ENCODE assay signal across 8 cellular contexts in the genomic region with DNA sequence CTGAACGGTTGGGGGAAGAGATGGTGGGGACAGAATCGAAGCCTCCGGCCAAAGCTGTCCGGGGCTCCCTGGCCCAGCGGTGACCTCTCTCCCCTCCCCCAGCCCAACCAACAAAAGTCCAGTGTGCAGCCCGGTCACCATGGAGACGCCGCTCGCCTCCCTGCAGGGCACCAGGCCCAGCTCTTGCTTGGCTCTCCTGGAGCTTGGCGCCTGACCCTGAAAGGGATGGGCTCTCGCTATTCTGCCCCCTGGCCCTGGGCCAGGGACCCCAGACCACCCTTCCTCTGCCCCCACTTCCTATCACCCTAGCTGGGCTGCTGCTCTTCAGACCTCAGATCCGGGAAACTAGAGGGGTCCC. TPM values are rescaled to one million over a fixed set of nuclear protein-coding genes. Genes with fewer than 3 reads are reported as not detected.
DNase-seq lines count a peak whose midpoint lies in the region; ATAC-seq and TF ChIP-seq lines count a peak whose summit lies in the region.

No MANE protein-coding gene starts in this region.

- H3K9me2 ChIP-seq in neural cell (ENCODE audit: insufficient read depth, low read length) = no peaks in the 10 kb centered on the region

- H3K4me3 Mint-ChIP-seq in CD4-positive, alpha-beta T cell = peak overlapping the region; percentile 69

- no peak for TF ChIP-seq RAD21 in neural cell (conservative IDR thresholded peaks at IDR 0.05)

- no peaks in the 10 kb centered on the region for H4K20me1 ChIP-seq in neural cell (ENCODE audit: insufficient read depth)

- H3K36me3 ChIP-seq in neural cell (ENCODE audit: insufficient read depth, low read length) = no peaks in the 10 kb centered on the region

- H3K4me3 ChIP-seq in coronary artery (peak overlapping the region; percentile 85), neural cell (ENCODE audit: low read length) (peak overlapping the region; percentile 60)

- peaks cover 14% of the 10 kb centered on the region for H3K27me3 Mint-ChIP-seq in CD4-positive, alpha-beta T cell

- H3K27ac Mint-ChIP-seq in CD4-positive, alpha-beta T cell = no peak overlapping the region

- POLR2A ChIA-PET in CD4-positive, alpha-beta T cell (lab: Charles Lee) = interaction anchor here (1.2 to 4.5 kb wide), 5 partner anchors 10 to 72 kb away, joined by 3 to 30 read pairs (median 5); a partner anchor contains a TSS

- no peaks in the 10 kb centered on the region for H3K9me3 Mint-ChIP-seq in CD4-positive, alpha-beta T cell

- intact Hi-C loops in CD4-positive, alpha-beta T cell (cut with DNase I, micrococcal nuclease) = no loop called here

- peak overlapping the region; percentile 35 for H3K4me2 ChIP-seq in neural cell (ENCODE audit: low read length)

- no peak for DNase-seq in CD4-positive, alpha-beta T cell
- DNase-seq in NCI-H146 treated with DMSO at 0.1 percent for 48 hours (lab: John Stamatoyannopoulos, UW; ENCODE audit: unreplicated experiment) = peak; percentile 63
- DNase-seq in coronary artery (ENCODE audit: low spot score) = no peak
- DNase-seq in KG1 (lab: John Stamatoyannopoulos, UW) = no peak
- no peak for DNase-seq in NCI-H1930 (lab: John Stamatoyannopoulos, UW)

- no peak overlapping the region for H2AFZ ChIP-seq in neural cell (ENCODE audit: low read depth, low read length)

- no peaks in the 10 kb centered on the region for H3F3A ChIP-seq in neural cell (ENCODE audit: insufficient read depth, low read length, poor library complexity, severe bottlenecking)

- no peak for TF ChIP-seq CTCF in CD4-positive, alpha-beta T cell (IDR thresholded peaks at IDR 0.05)
- TF ChIP-seq CTCF in coronary artery (IDR thresholded peaks at IDR 0.05) (no peak), neural cell (IDR thresholded peaks at IDR 0.05; ENCODE audit: poor library complexity, severe bottlenecking) (no peak)

- H3K9me3 ChIP-seq in CD4-positive, alpha-beta T cell (ENCODE audit: control insufficient read depth, low read length) = no peaks in the 10 kb centered on the region
- H3K9me3 ChIP-seq in neural cell (ENCODE audit: low read length) = no peaks in the 10 kb centered on the region

- ATAC-seq in CD4-positive, alpha-beta T cell (ENCODE audit: poor library complexity) = no peak
- ATAC-seq in GM18868 (IDR thresholded peaks at IDR 0.05; ENCODE audit: unreplicated experiment) (no peak), GM19452 (IDR thresholded peaks at IDR 0.05; ENCODE audit: unreplicated experiment) (no peak)

- H3K27ac ChIP-seq in CD4-positive, alpha-beta T cell (ENCODE audit: low read depth, low read length) = no peak overlapping the region
- H3K27ac ChIP-seq in coronary artery (no peak overlapping the region), neural cell (ENCODE audit: low read length) (peak overlapping the region; percentile 58)

- peaks cover 11% of the 10 kb centered on the region for H3K27me3 ChIP-seq in CD4-positive, alpha-beta T cell (ENCODE audit: control insufficient read depth, insufficient read depth, low read length)
- no peaks in the 10 kb centered on the region for H3K27me3 ChIP-seq in neural cell (ENCODE audit: insufficient read depth, low read depth, low read length)

- peaks cover 24% of the 10 kb centered on the region for H3K4me1 Mint-ChIP-seq in CD4-positive, alpha-beta T cell (ENCODE audit: low read depth)

- H3K36me3 Mint-ChIP-seq in CD4-positive, alpha-beta T cell (ENCODE audit: low read depth) = no peaks in the 10 kb centered on the region

- no peak for TF ChIP-seq EP300 in neural cell (conservative IDR thresholded peaks at IDR 0.05; ENCODE audit: poor library complexity, severe bottlenecking)

- CTCF ChIA-PET in CD4-positive, alpha-beta T cell (lab: Charles Lee) = interaction anchor here (1.0 to 2.3 kb wide), 3 partner anchors 17 to 72 kb away, joined by 3 to 8 read pairs (median 3); a partner anchor contains a TSS

- peak overlapping the region; percentile 51 for H3K9ac ChIP-seq in neural cell (ENCODE audit: low read length)

- peaks cover 16% of the 10 kb centered on the region for H3K79me2 ChIP-seq in neural cell (replicated peaks; ENCODE audit: insufficient read depth, low read length)

TF ChIP-seq in neural cell, 6 proteins besides CTCF, POLR2A, EP300 and RAD21:
- TF ChIP-seq SMC3 (conservative IDR thresholded peaks at IDR 0.05; ENCODE audit: poor library complexity) (no peak), POLR2AphosphoS5 (IDR thresholded peaks at IDR 0.05) (no peak), EZH2 (IDR thresholded peaks at IDR 0.05; ENCODE audit: borderline replicate concordance, insufficient read depth, low read length, poor library complexity, severe bottlenecking) (no peak), TAF1 (IDR thresholded peaks at IDR 0.05; ENCODE audit: low read depth) (no peak), MXI1 (conservative IDR thresholded peaks at IDR 0.05; ENCODE audit: poor library complexity, severe bottlenecking) (no peak)
- TF ChIP-seq, protein P1, sequence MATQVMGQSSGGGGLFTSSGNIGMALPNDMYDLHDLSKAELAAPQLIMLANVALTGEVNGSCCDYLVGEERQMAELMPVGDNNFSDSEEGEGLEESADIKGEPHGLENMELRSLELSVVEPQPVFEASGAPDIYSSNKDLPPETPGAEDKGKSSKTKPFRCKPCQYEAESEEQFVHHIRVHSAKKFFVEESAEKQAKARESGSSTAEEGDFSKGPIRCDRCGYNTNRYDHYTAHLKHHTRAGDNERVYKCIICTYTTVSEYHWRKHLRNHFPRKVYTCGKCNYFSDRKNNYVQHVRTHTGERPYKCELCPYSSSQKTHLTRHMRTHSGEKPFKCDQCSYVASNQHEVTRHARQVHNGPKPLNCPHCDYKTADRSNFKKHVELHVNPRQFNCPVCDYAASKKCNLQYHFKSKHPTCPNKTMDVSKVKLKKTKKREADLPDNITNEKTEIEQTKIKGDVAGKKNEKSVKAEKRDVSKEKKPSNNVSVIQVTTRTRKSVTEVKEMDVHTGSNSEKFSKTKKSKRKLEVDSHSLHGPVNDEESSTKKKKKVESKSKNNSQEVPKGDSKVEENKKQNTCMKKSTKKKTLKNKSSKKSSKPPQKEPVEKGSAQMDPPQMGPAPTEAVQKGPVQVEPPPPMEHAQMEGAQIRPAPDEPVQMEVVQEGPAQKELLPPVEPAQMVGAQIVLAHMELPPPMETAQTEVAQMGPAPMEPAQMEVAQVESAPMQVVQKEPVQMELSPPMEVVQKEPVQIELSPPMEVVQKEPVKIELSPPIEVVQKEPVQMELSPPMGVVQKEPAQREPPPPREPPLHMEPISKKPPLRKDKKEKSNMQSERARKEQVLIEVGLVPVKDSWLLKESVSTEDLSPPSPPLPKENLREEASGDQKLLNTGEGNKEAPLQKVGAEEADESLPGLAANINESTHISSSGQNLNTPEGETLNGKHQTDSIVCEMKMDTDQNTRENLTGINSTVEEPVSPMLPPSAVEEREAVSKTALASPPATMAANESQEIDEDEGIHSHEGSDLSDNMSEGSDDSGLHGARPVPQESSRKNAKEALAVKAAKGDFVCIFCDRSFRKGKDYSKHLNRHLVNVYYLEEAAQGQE (IDR thresholded peaks at IDR 0.05; ENCODE audit: borderline replicate concordance) = no peak

RNA-seq across cellular contexts. Expression of a gene that starts 1.3 kb away (rescaled TPM):
- total RNA-seq in CD4-positive, alpha-beta T cell = 1 to 10 TPM; 2.6 to 3.2 TPM
- 37.6 and 56.1 TPM in 2 replicates for polyA plus RNA-seq in neural cell
- 16.4 and 20.0 TPM in 2 replicates for polyA minus RNA-seq in neural cell

RNA-seq across cellular contexts. Expression of a gene that starts 4.7 kb away (rescaled TPM):
- 1 to 10 TPM; 8.1 TPM for total RNA-seq in CD4-positive, alpha-beta T cell
- 73.4 and 98.7 TPM in 2 replicates for polyA plus RNA-seq in neural cell
- 10.5 and 18.7 TPM in 2 replicates for polyA minus RNA-seq in neural cell

RNA-seq across cellular contexts. Expression of a gene that starts 10.0 kb away (rescaled TPM):
- 1 to 10 TPM; 1.2 to 2.7 TPM for total RNA-seq in CD4-positive, alpha-beta T cell
- polyA plus RNA-seq in neural cell = 8.8 and 10.7 TPM in 2 replicates
- 3.6 and 5.8 TPM in 2 replicates for polyA minus RNA-seq in neural cell

RNA-seq across cellular contexts. Expression of a gene that starts 10.6 kb away (rescaled TPM):
- total RNA-seq in CD4-positive, alpha-beta T cell = 10 to 100 TPM; 11.0 to 11.7 TPM
- polyA plus RNA-seq in neural cell = 3.4 and 6.1 TPM in 2 replicates
- polyA minus RNA-seq in neural cell = 8.0 and 10.8 TPM in 2 replicates

RNA-seq across cellular contexts. Expression of a gene that starts 10.7 kb away (rescaled TPM):
- total RNA-seq in CD4-positive, alpha-beta T cell = 1 to 10 TPM; 7.1 to 9.2 TPM
- polyA plus RNA-seq in neural cell = 28.3 and 37.6 TPM in 2 replicates
- polyA minus RNA-seq in neural cell = 5.4 and 8.0 TPM in 2 replicates
